In the genomic region with DNA sequence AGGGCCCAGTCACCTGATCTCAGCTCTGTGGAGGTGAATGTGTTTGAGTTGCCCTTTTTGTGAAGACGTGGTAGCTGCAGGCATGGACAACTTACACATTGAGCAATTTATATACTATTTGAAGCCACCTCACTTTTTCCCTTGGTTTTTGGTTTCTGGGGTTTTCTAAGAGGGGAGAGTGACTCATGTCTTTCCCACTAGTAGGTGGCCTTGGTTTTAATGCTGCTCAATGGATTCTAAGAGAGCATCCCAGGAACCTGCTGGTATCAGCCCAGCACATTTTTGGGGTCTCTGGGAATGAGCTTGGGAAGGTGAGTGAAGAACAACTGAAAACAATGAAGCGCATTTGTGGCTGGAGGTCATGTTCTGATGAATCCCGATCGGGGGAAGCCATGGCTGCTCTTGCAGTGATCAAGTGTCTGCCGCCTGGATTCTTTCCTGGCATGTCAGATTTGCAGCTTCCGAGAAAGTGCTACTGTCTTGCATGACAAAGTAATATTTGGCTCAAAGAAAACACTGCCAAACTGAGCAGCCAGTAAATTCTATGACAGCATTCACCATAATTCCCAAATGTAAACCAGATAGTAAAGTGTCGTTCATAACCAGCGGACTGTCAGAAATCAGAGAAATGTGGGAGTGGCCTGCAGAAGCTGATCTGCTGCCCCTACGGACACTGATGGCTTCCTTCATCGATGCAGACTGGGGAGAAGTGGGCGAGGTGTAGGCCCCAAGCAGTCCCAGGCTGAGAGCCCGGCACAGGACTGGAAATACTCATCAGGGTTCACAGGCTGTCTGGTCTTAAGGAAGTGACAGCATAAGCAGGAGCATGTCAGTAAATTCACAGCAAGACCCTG, we compare ENCODE assay signal across 10 cellular contexts.
A peak's percentile ranks its signal among the peaks of the same experiment; 100 is the strongest.
DNase-seq lines count a peak whose midpoint lies in the region; ATAC-seq and TF ChIP-seq lines count a peak whose summit lies in the region.
"Had no signal": no experiment of that assay in that cellular context is flagged by ENCODE, and none has a peak within 500 bp of the region (broad histone marks: within the 10 kb centered on the region; RNA-seq: fewer than 3 reads in every experiment).

No MANE protein-coding gene starts in this region.

- H3K4me3 ChIP-seq in adipocyte (ENCODE audit: low read length) (no peak overlapping the region), right atrium auricular region (no peak overlapping the region)

- H3K27me3 ChIP-seq in adipocyte (replicated peaks; ENCODE audit: control insufficient read depth, insufficient read depth, low read length): no peaks in the 10 kb centered on the region
- no peaks in the 10 kb centered on the region for H3K27me3 ChIP-seq in right atrium auricular region
- H3K27me3 ChIP-seq: foreskin keratinocyte had no signal

- H3K9ac ChIP-seq in adipocyte (ENCODE audit: low read length): peak overlapping the region; percentile 36

- no peaks in the 10 kb centered on the region for H3K36me3 Mint-ChIP-seq in stimulated activated naive B cell treated with anti-CD40 and anti-IgM and Interleukin-4, amounts not matched to agents 10 μg/mL and 1 μg/mL and 100 μg/mL, for 72 hours

- peaks cover 4 to 7% of the 10 kb centered on the region in 2 donors for H3K4me1 Mint-ChIP-seq in stimulated activated naive B cell treated with anti-CD40 and anti-IgM and Interleukin-4, amounts not matched to agents 10 μg/mL and 1 μg/mL and 100 μg/mL, for 72 hours

- H3K36me3 ChIP-seq in adipocyte (ENCODE audit: control insufficient read depth, insufficient read depth, low read length, severe bottlenecking) (peaks cover 38% of the 10 kb centered on the region), right atrium auricular region (no peaks in the 10 kb centered on the region)

- ATAC-seq in stimulated activated naive B cell treated with anti-CD40 and anti-IgM and Interleukin-4, amounts not matched to agents 10 μg/mL and 1 μg/mL and 100 μg/mL, for 72 hours (replicated peaks): peak; percentile 49 to 61
- no peak for ATAC-seq in HG03095 (IDR thresholded peaks at IDR 0.05; ENCODE audit: unreplicated experiment)
- ATAC-seq: foreskin keratinocyte had no signal

- no peaks in the 10 kb centered on the region for H3K9me3 ChIP-seq in adipocyte (ENCODE audit: control insufficient read depth, low read length)
- no peaks in the 10 kb centered on the region for H3K9me3 ChIP-seq in right atrium auricular region

- peaks cover 0 to 3% of the 10 kb centered on the region in 2 donors for H3K9me3 Mint-ChIP-seq in stimulated activated naive B cell treated with anti-CD40 and anti-IgM and Interleukin-4, amounts not matched to agents 10 μg/mL and 1 μg/mL and 100 μg/mL, for 72 hours
- H3K9me3 Mint-ChIP-seq: brain had no signal

- H3K27ac Mint-ChIP-seq in stimulated activated naive B cell treated with anti-CD40 and anti-IgM and Interleukin-4, amounts not matched to agents 10 μg/mL and 1 μg/mL and 100 μg/mL, for 72 hours: no peak overlapping the region

- DNase-seq in H4 (ENCODE audit: low spot score) (peak; percentile 30), adipocyte (ENCODE audit: low read depth) (peak; percentile 67), right atrium auricular region (ENCODE audit: low spot score) (no peak), medulla oblongata (ENCODE audit: extremely low spot score) (no peak)
- DNase-seq in stimulated activated naive B cell treated with anti-CD40 and anti-IgM and Interleukin-4, amounts not matched to agents 10 μg/mL and 1 μg/mL and 100 μg/mL, for 72 hours: no peak
- no peak for DNase-seq in stimulated activated CD4-positive, alpha-beta T cell treated with anti-CD3 and anti-CD28 coated beads, Interleukin-2, amount 100 ng/mL, for 48 hours
- DNase-seq: DMS153 had no signal

- peaks cover 54 to 66% of the 10 kb centered on the region in 2 donors for H3K27me3 Mint-ChIP-seq in stimulated activated naive B cell treated with anti-CD40 and anti-IgM and Interleukin-4, amounts not matched to agents 10 μg/mL and 1 μg/mL and 100 μg/mL, for 72 hours

- peak overlapping the region; percentile 46 to 72 for H3K27ac ChIP-seq in right atrium auricular region
- H3K27ac ChIP-seq: foreskin keratinocyte had no signal

- H3K4me1 ChIP-seq in adipocyte (ENCODE audit: control insufficient read depth, insufficient read depth, low read length) (peaks cover 50% of the 10 kb centered on the region), right atrium auricular region (peaks cover 0 to 67% of the 10 kb centered on the region in 2 donors)
- H3K4me1 ChIP-seq: foreskin keratinocyte had no signal

- no peak for TF ChIP-seq CTCF in right atrium auricular region (IDR thresholded peaks at IDR 0.05)

- no peak overlapping the region for H3K4me3 Mint-ChIP-seq in stimulated activated naive B cell treated with anti-CD40 and anti-IgM and Interleukin-4, amounts not matched to agents 10 μg/mL and 1 μg/mL and 100 μg/mL, for 72 hours
- H3K4me3 Mint-ChIP-seq: brain had no signal

Comparison
In these comparisons a context has a peak if more than half of its experiments do, and no peak if none do; other contexts are left out.
1. DNase-seq: peak in H4 (single experiment) and adipocyte (single experiment); none in right atrium auricular region (single experiment), stimulated activated naive B cell treated with anti-CD40 and anti-IgM and Interleukin-4, amounts not matched to agents 10 μg/mL and 1 μg/mL and 100 μg/mL, for 72 hours (single experiment), medulla oblongata (single experiment) and stimulated activated CD4-positive, alpha-beta T cell treated with anti-CD3 and anti-CD28 coated beads, Interleukin-2, amount 100 ng/mL, for 48 hours (0 of 2).